Comparison of ENCODE assay signal across 24 cellular contexts in the genomic region with DNA sequence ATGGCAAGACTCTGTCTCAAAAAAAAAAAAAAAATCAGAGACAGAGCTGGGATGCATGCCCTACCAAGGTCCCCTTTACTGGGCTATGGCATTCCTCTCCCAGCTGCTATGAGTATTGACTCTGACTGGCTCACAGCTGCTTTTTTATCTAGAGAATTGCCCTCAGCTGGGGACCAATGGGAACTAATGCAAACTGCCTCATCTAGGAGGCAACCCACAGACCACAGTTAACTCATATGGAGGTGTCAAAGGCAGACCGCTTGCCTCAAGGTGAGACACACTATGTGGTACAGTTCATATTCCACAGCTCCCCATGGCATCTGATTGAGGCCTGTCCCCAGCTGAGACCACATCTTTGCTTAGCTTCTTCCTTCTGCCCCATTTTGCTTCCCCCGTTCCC.
A peak's percentile ranks its signal among the peaks of the same experiment; 100 is the strongest.
DNase-seq lines count a peak whose midpoint lies in the region; ATAC-seq lines count a peak whose summit lies in the region.
"Had no signal": no experiment of that assay in that cellular context is flagged by ENCODE, and none has a peak within 500 bp of the region (broad histone marks: within the 10 kb centered on the region; RNA-seq: fewer than 3 reads in every experiment).

No MANE protein-coding gene starts in this region.

- H4K8ac ChIP-seq in mesendoderm (ENCODE audit: low read depth, low read length) = no peak overlapping the region

- H2AK5ac ChIP-seq in mesendoderm (ENCODE audit: low read length) = no peak overlapping the region

- no peak overlapping the region for H3K4ac ChIP-seq in mesendoderm (ENCODE audit: low read depth, low read length)

- H3K27ac Mint-ChIP-seq in CD4-positive, alpha-beta memory T cell = peak overlapping the region in 2 of 7 donors; percentile 8 to 74
- no peak overlapping the region for H3K27ac Mint-ChIP-seq in activated T-helper 17 cell treated with anti-CD3 and anti-CD28 coated beads, Interleukin-2, amount 50 U/mL, for 72 hours
- H3K27ac Mint-ChIP-seq: activated naive CD4-positive, alpha-beta T cell treated with anti-CD3 and anti-CD28 coated beads, Interleukin-2, amount 50 U/mL, for 24 hours; T-helper 2 cell treated with Interferon-gamma antibody and Interleukin-4, amounts not matched to agents 5 μg/mL and 100 μg/mL, for 36 hours had no signal

- no peak overlapping the region for H2BK5ac ChIP-seq in mesendoderm (ENCODE audit: low read length)

- H3K9me3 ChIP-seq in CD4-positive, alpha-beta memory T cell (ENCODE audit: control insufficient read depth in 1 of 2, low read length in 2 of 2) = no peaks in the 10 kb centered on the region
- H3K9me3 ChIP-seq: psoas muscle had no signal

- no peak overlapping the region for H3K4me3 Mint-ChIP-seq in CD4-positive, alpha-beta memory T cell
- no peak overlapping the region for H3K4me3 Mint-ChIP-seq in activated T-helper 17 cell treated with anti-CD3 and anti-CD28 coated beads, Interleukin-2, amount 50 U/mL, for 72 hours
- H3K4me3 Mint-ChIP-seq: activated naive CD4-positive, alpha-beta T cell treated with anti-CD3 and anti-CD28 coated beads, Interleukin-2, amount 50 U/mL, for 24 hours; T-helper 2 cell treated with Interferon-gamma antibody and Interleukin-4, amounts not matched to agents 5 μg/mL and 100 μg/mL, for 36 hours had no signal

- H3K56ac ChIP-seq in mesendoderm (ENCODE audit: low read length) = no peak overlapping the region

- no peaks in the 10 kb centered on the region for H3K27me3 Mint-ChIP-seq in CD4-positive, alpha-beta memory T cell
- H3K27me3 Mint-ChIP-seq in activated T-helper 17 cell treated with anti-CD3 and anti-CD28 coated beads, Interleukin-2, amount 50 U/mL, for 72 hours = no peaks in the 10 kb centered on the region
- H3K27me3 Mint-ChIP-seq: activated naive CD4-positive, alpha-beta T cell treated with anti-CD3 and anti-CD28 coated beads, Interleukin-2, amount 50 U/mL, for 24 hours had no signal

- intact Hi-C loops in CD4-positive, alpha-beta memory T cell (cut with micrococcal nuclease) = no loop called here

- no peak overlapping the region for H2BK120ac ChIP-seq in mesendoderm (ENCODE audit: low read depth, low read length)

- DNase-seq in NK-92 treated with Interleukin-12 subunit alpha and Interleukin-12 subunit beta, amount 100 ng/mL, for 24 hours (lab: John Stamatoyannopoulos, UW) = peak; percentile 62
- DNase-seq in NK-92 (lab: John Stamatoyannopoulos, UW; ENCODE audit: unreplicated experiment) (no peak), mesendoderm (peak; percentile 48), NCI-H1105 treated with DMSO at 0.1 percent for 48 hours (lab: John Stamatoyannopoulos, UW) (no peak), HT-29 (ENCODE audit: low spot score) (no peak)
- DNase-seq in CD4-positive, alpha-beta memory T cell = peak in 3 of 5 donors; percentile 15 to 57 (median 32)
- DNase-seq: DMS53; erythroblast; foreskin fibroblast; HCEC 1CT; Kasumi-1; NCI-H187; NCI-H748 treated with DMSO at 0.1 percent for 48 hours; psoas muscle; stimulated activated CD4-positive, alpha-beta T cell treated with anti-CD3 and anti-CD28 coated beads, Interleukin-2, amount 100 ng/mL, for 24 hours; trophoblast cell had no signal

- CTCF ChIA-PET in CD4-positive, alpha-beta memory T cell (lab: Charles Lee; ENCODE audit: partially characterized antibody) = interaction anchor here (1.2 to 1.6 kb wide), 2 partner anchors 17 to 184 kb away, joined by 3 to 4 read pairs; partner anchors contain the start of gene EOMES

- no peaks in the 10 kb centered on the region for H3K79me2 ChIP-seq in mesendoderm (ENCODE audit: control insufficient read depth, insufficient read depth, low read length)

- H3K4me1 Mint-ChIP-seq in CD4-positive, alpha-beta memory T cell = peaks cover 20 to 48% (median 29%) of the 10 kb centered on the region in 4 donors
- H3K4me1 Mint-ChIP-seq in activated T-helper 17 cell treated with anti-CD3 and anti-CD28 coated beads, Interleukin-2, amount 50 U/mL, for 72 hours = peaks cover 3% of the 10 kb centered on the region

- H3K79me1 ChIP-seq in mesendoderm (ENCODE audit: low read length) = no peaks in the 10 kb centered on the region

- no peak overlapping the region for H2BK15ac ChIP-seq in mesendoderm (replicated peaks; ENCODE audit: low read depth)

- peak; percentile 57 for ATAC-seq in activated T-helper 17 cell treated with anti-CD3 and anti-CD28 coated beads, Interleukin-2, amount 50 U/mL, for 72 hours (replicated peaks)
- no peak for ATAC-seq in HG02981 (IDR thresholded peaks at IDR 0.05; ENCODE audit: unreplicated experiment)
- ATAC-seq: psoas muscle, SK-N-SH treated with all-trans-retinoic acid at 6 μM for 48 hours had no signal

- no peaks in the 10 kb centered on the region for H3K36me3 ChIP-seq in CD4-positive, alpha-beta memory T cell (ENCODE audit: insufficient read depth, low read length)
- H3K36me3 ChIP-seq in mesendoderm (ENCODE audit: control insufficient read depth, insufficient read depth, low read length) = no peaks in the 10 kb centered on the region
- H3K36me3 ChIP-seq: WERI-Rb-1 had no signal

- no peak overlapping the region for H3K18ac ChIP-seq in mesendoderm (ENCODE audit: low read length)

- no peak overlapping the region for H3K23ac ChIP-seq in mesendoderm (ENCODE audit: low read length)

- H3K4me2 ChIP-seq in mesendoderm (ENCODE audit: low read length) = no peak overlapping the region

- H3K9ac ChIP-seq in mesendoderm (ENCODE audit: low read length) = no peak overlapping the region

- no CpG with 5 or more reads among the region's 2 CpGs for WGBS in mesendoderm (ENCODE audit: extremely low coverage, insufficient coverage, low lambda C conversion rate)

- peaks cover 0 to 3% of the 10 kb centered on the region in 2 donors for H3K36me3 Mint-ChIP-seq in CD4-positive, alpha-beta memory T cell
- H3K36me3 Mint-ChIP-seq in activated T-helper 17 cell treated with anti-CD3 and anti-CD28 coated beads, Interleukin-2, amount 50 U/mL, for 72 hours (ENCODE audit: low read depth) = no peaks in the 10 kb centered on the region
- H3K36me3 Mint-ChIP-seq: activated naive CD4-positive, alpha-beta T cell treated with anti-CD3 and anti-CD28 coated beads, Interleukin-2, amount 50 U/mL, for 24 hours had no signal

- no peak overlapping the region for H4K5ac ChIP-seq in mesendoderm (ENCODE audit: low read length)

- H3K27me3 ChIP-seq in CD4-positive, alpha-beta memory T cell (ENCODE audit: insufficient read depth, low read length) = no peaks in the 10 kb centered on the region
- no peaks in the 10 kb centered on the region for H3K27me3 ChIP-seq in mesendoderm (ENCODE audit: insufficient read depth, low read length, poor library complexity)

- peaks cover 24% of the 10 kb centered on the region for H3K4me1 ChIP-seq in CD4-positive, alpha-beta memory T cell (ENCODE audit: insufficient read depth, low read length)
- peaks cover 3% of the 10 kb centered on the region for H3K4me1 ChIP-seq in mesendoderm (ENCODE audit: control insufficient read depth, low read depth, low read length)
- H3K4me1 ChIP-seq: psoas muscle had no signal

- H3K9me3 Mint-ChIP-seq in CD4-positive, alpha-beta memory T cell = no peaks in the 10 kb centered on the region
- no peaks in the 10 kb centered on the region for H3K9me3 Mint-ChIP-seq in activated T-helper 17 cell treated with anti-CD3 and anti-CD28 coated beads, Interleukin-2, amount 50 U/mL, for 72 hours
- H3K9me3 Mint-ChIP-seq: activated naive CD4-positive, alpha-beta T cell treated with anti-CD3 and anti-CD28 coated beads, Interleukin-2, amount 50 U/mL, for 24 hours had no signal

- no peak overlapping the region for H3K27ac ChIP-seq in CD4-positive, alpha-beta memory T cell (ENCODE audit: low read depth, low read length)
- H3K27ac ChIP-seq in mesendoderm (ENCODE audit: low read depth, low read length) = no peak overlapping the region
- H3K27ac ChIP-seq: 22Rv1, psoas muscle, skin epidermis, WERI-Rb-1 had no signal

- H3K4me3 ChIP-seq in CD4-positive, alpha-beta memory T cell (ENCODE audit: low read length in 2 of 2) = no peak overlapping the region
- no peak overlapping the region for H3K4me3 ChIP-seq in mesendoderm (ENCODE audit: low read length)
- H3K4me3 ChIP-seq: psoas muscle, skin epidermis had no signal

- POLR2A ChIA-PET in CD4-positive, alpha-beta memory T cell (lab: Charles Lee; ENCODE audit: partially characterized antibody) = interaction anchor here (0.9 to 1.7 kb wide), 3 partner anchors 10 to 184 kb away, joined by 3 read pairs; partner anchors contain the start of gene EOMES

Comparison
In these comparisons a context has a peak if more than half of its experiments do, and no peak if none do; other contexts are left out.
1. DNase-seq: peak in NK-92 treated with Interleukin-12 subunit alpha and Interleukin-12 subunit beta, amount 100 ng/mL, for 24 hours (single experiment), CD4-positive, alpha-beta memory T cell (3 of 5) and mesendoderm (single experiment); none in NK-92 (single experiment), NCI-H1105 treated with DMSO at 0.1 percent for 48 hours (single experiment) and HT-29 (single experiment).